Comparison of ENCODE assay signal across 29 cellular contexts in genomic region chr6:17211101-17211500, GRCh38.
"Had no signal": no experiment of that assay in that cellular context is flagged by ENCODE, and none has a peak within 500 bp of the region (broad histone marks: within the 10 kb centered on the region; RNA-seq: fewer than 3 reads in every experiment).

No MANE protein-coding gene starts in this region.

- H3K36me3 Mint-ChIP-seq: activated CD8-positive, alpha-beta memory T cell treated with anti-CD3 and anti-CD28 coated beads, Interleukin-2, amount 10 ng/mL, durations not matched to agents 7 days and 5 days; activated naive CD8-positive, alpha-beta T cell; T-cell had no signal

- H3K4me3 ChIP-seq: MG63, SK-N-MC had no signal

- H3K4me3 Mint-ChIP-seq: activated B cell treated with CpG ODN at 0.5 μM for 24 hours; activated CD4-positive, alpha-beta T cell treated with anti-CD3 and anti-CD28 coated beads, Interleukin-2, amount 10 ng/mL, durations not matched to agents 24 days and 14 days; activated CD8-positive, alpha-beta memory T cell treated with anti-CD3 and anti-CD28 coated beads, Interleukin-2, amount 10 ng/mL, durations not matched to agents 7 days and 5 days; activated naive CD4-positive, alpha-beta T cell treated with anti-CD3 and anti-CD28 coated beads for 36 hours; activated naive CD8-positive, alpha-beta T cell; activated T-helper 17 cell treated with anti-CD3 and anti-CD28 coated beads, Interleukin-2, amount 50 U/mL, for 72 hours; T-cell had no signal

- H3K4me2 ChIP-seq: KMS-11 had no signal

- H3K9me3 ChIP-seq: MG63 had no signal

- H3K27me3 ChIP-seq: MG63 had no signal

- H3K4me1 Mint-ChIP-seq: activated B cell treated with CpG ODN at 0.5 μM for 24 hours; activated CD4-positive, alpha-beta T cell treated with anti-CD3 and anti-CD28 coated beads, Interleukin-2, amount 10 ng/mL, durations not matched to agents 24 days and 14 days; activated CD8-positive, alpha-beta memory T cell treated with anti-CD3 and anti-CD28 coated beads, Interleukin-2, amount 10 ng/mL, durations not matched to agents 7 days and 5 days; activated T-helper 17 cell treated with anti-CD3 and anti-CD28 coated beads, Interleukin-2, amount 50 U/mL, for 72 hours; T-cell had no signal

- H3K36me3 ChIP-seq: MG63 had no signal

- DNase-seq: activated B cell treated with CpG ODN at 0.5 μM for 24 hours; activated CD4-positive, alpha-beta T cell treated with anti-CD3 and anti-CD28 coated beads for 1 hour; activated CD4-positive, alpha-beta T cell treated with anti-CD3 and anti-CD28 coated beads, Interleukin-2, amount 10 ng/mL, durations not matched to agents 24 days and 14 days; activated CD4-positive, alpha-beta T cell treated with anti-CD3 and anti-CD28 coated beads, Interleukin-2, amount 50 U/mL, for 48 hours; activated CD8-positive, alpha-beta memory T cell treated with anti-CD3 and anti-CD28 coated beads, Interleukin-2, amount 10 ng/mL, durations not matched to agents 7 days and 5 days; activated gamma-delta T cell; activated naive CD4-positive, alpha-beta T cell treated with anti-CD3 and anti-CD28 coated beads for 36 hours; activated T-cell treated with anti-CD3 and anti-CD28 coated beads, Interleukin-2, amount 50 U/mL, for 48 hours; caudate nucleus; MG63; MV-4-11; NCI-H1092 treated with DMSO at 0.1 percent for 48 hours; NCI-H1436; NCI-H1694 treated with DMSO at 0.1 percent for 48 hours; NCI-H2081; NCI-H510A treated with DMSO at 0.1 percent for 48 hours; NCI-H69; NK-92 treated with Interleukin-12 subunit alpha and Interleukin-12 subunit beta, amount 100 ng/mL, for 24 hours; OCI-M1; RPMI8226; T-cell; T-helper 2 cell; T1000 had no signal

- H3K27ac ChIP-seq: KMS-11, SK-N-MC had no signal

- H3K9ac ChIP-seq: KMS-11 had no signal

- H3K9me3 Mint-ChIP-seq: activated CD4-positive, alpha-beta T cell treated with anti-CD3 and anti-CD28 coated beads, Interleukin-2, amount 10 ng/mL, durations not matched to agents 24 days and 14 days; activated T-helper 17 cell treated with anti-CD3 and anti-CD28 coated beads, Interleukin-2, amount 50 U/mL, for 72 hours had no signal

- H3K27me3 Mint-ChIP-seq: activated B cell treated with CpG ODN at 0.5 μM for 24 hours; activated CD4-positive, alpha-beta T cell treated with anti-CD3 and anti-CD28 coated beads, Interleukin-2, amount 10 ng/mL, durations not matched to agents 24 days and 14 days; activated CD8-positive, alpha-beta memory T cell treated with anti-CD3 and anti-CD28 coated beads, Interleukin-2, amount 10 ng/mL, durations not matched to agents 7 days and 5 days; activated naive CD8-positive, alpha-beta T cell had no signal

- ATAC-seq: activated CD8-positive, alpha-beta memory T cell treated with anti-CD3 and anti-CD28 coated beads, Interleukin-2, amount 10 ng/mL, durations not matched to agents 7 days and 5 days; activated T-helper 17 cell treated with anti-CD3 and anti-CD28 coated beads, Interleukin-2, amount 50 U/mL, for 72 hours; Panc1; Right ventricle myocardium inferior; T-cell had no signal

- H3K27ac Mint-ChIP-seq: activated B cell treated with CpG ODN at 0.5 μM for 24 hours; activated CD4-positive, alpha-beta T cell treated with anti-CD3 and anti-CD28 coated beads, Interleukin-2, amount 10 ng/mL, durations not matched to agents 24 days and 14 days; activated CD8-positive, alpha-beta memory T cell treated with anti-CD3 and anti-CD28 coated beads, Interleukin-2, amount 10 ng/mL, durations not matched to agents 7 days and 5 days; activated naive CD4-positive, alpha-beta T cell treated with anti-CD3 and anti-CD28 coated beads for 36 hours; activated naive CD8-positive, alpha-beta T cell; activated T-helper 17 cell treated with anti-CD3 and anti-CD28 coated beads, Interleukin-2, amount 50 U/mL, for 72 hours; T-cell had no signal
